In genomic region chr13:44989941-44990340, GRCh38 we compare ENCODE assay signal across 8 cellular contexts. TPM values are rescaled to one million over a fixed set of nuclear protein-coding genes. Genes with fewer than 3 reads are reported as not detected.
DNase-seq lines count a peak whose midpoint lies in the region; ATAC-seq and TF ChIP-seq lines count a peak whose summit lies in the region.

No MANE protein-coding gene starts in this region.

- intact Hi-C loops in activated naive CD4-positive, alpha-beta T cell treated with anti-CD3 and anti-CD28 coated beads for 36 hours (cut with micrococcal nuclease) = loop anchor here (1.0 kb wide), 6 partner anchors 72 to 474 kb away; partner anchors contain the start of genes COG3, GTF2F2 and TPT1

- peak; percentile 16 for DNase-seq in activated naive CD4-positive, alpha-beta T cell treated with anti-CD3 and anti-CD28 coated beads for 36 hours
- DNase-seq in activated naive CD4-positive, alpha-beta T cell treated with anti-CD3 and anti-CD28 coated beads, Interleukin-2, amount 50 U/mL, for 16 hours = no peak
- DNase-seq in Peyer's patch (no peak), endodermal cell (peak; percentile 45), islet precursor cell (no peak), NCI-H2227 (lab: John Stamatoyannopoulos, UW; ENCODE audit: unreplicated experiment) (no peak), NCI-H128 (lab: John Stamatoyannopoulos, UW; ENCODE audit: unreplicated experiment) (no peak)
- no peak for DNase-seq in natural killer cell treated with Interleukin-12 subunit alpha and Interleukin-12 subunit beta and Interleukin-15 and Interleukin-18, amount 100 ng/mL, for 72 hours (ENCODE audit: low spot score)

- peaks cover 13% of the 10 kb centered on the region for H3K36me3 Mint-ChIP-seq in activated naive CD4-positive, alpha-beta T cell treated with anti-CD3 and anti-CD28 coated beads for 36 hours (ENCODE audit: low read depth)
- peaks cover 5% of the 10 kb centered on the region for H3K36me3 Mint-ChIP-seq in endodermal cell (ENCODE audit: low read depth)
- peaks cover 10% of the 10 kb centered on the region for H3K36me3 Mint-ChIP-seq in natural killer cell treated with Interleukin-12 subunit alpha and Interleukin-12 subunit beta and Interleukin-15 and Interleukin-18, amount 100 ng/mL, for 72 hours

- no peaks in the 10 kb centered on the region for H3K27me3 Mint-ChIP-seq in activated naive CD4-positive, alpha-beta T cell treated with anti-CD3 and anti-CD28 coated beads for 36 hours (ENCODE audit: low read depth)
- H3K27me3 Mint-ChIP-seq in endodermal cell (ENCODE audit: insufficient read depth) = no peaks in the 10 kb centered on the region
- no peaks in the 10 kb centered on the region for H3K27me3 Mint-ChIP-seq in natural killer cell treated with Interleukin-12 subunit alpha and Interleukin-12 subunit beta and Interleukin-15 and Interleukin-18, amount 100 ng/mL, for 72 hours

- TF ChIP-seq POLR2A in Peyer's patch (IDR thresholded peaks at IDR 0.05) = no peak

- no peaks in the 10 kb centered on the region for H3K9me3 Mint-ChIP-seq in activated naive CD4-positive, alpha-beta T cell treated with anti-CD3 and anti-CD28 coated beads for 36 hours
- H3K9me3 Mint-ChIP-seq in endodermal cell = no peaks in the 10 kb centered on the region
- no peaks in the 10 kb centered on the region for H3K9me3 Mint-ChIP-seq in natural killer cell treated with Interleukin-12 subunit alpha and Interleukin-12 subunit beta and Interleukin-15 and Interleukin-18, amount 100 ng/mL, for 72 hours

- 18 to 19% methylated on average over 10 of the region's 10 CpGs for WGBS in endodermal cell (ENCODE audit: insufficient coverage in 1 of 2, insufficient read length in 1 of 2), 2 experiments

- H3K9me3 ChIP-seq in Peyer's patch (no peaks in the 10 kb centered on the region), endodermal cell (ENCODE audit: control insufficient read depth, low read length) (no peaks in the 10 kb centered on the region)

- no peaks in the 10 kb centered on the region for H3K36me3 ChIP-seq in Peyer's patch
- peaks cover 16% of the 10 kb centered on the region for H3K36me3 ChIP-seq in endodermal cell (ENCODE audit: control insufficient read depth, insufficient read depth, low read length)

- H3K4me1 ChIP-seq in Peyer's patch = peaks cover 5 to 25% (median 9%) of the 10 kb centered on the region in 4 donors
- peaks cover 5% of the 10 kb centered on the region for H3K4me1 ChIP-seq in endodermal cell (ENCODE audit: control insufficient read depth, insufficient read depth, low read length)

- H3K4me1 Mint-ChIP-seq in activated naive CD4-positive, alpha-beta T cell treated with anti-CD3 and anti-CD28 coated beads for 36 hours (ENCODE audit: low read depth) = peaks cover 59% of the 10 kb centered on the region
- H3K4me1 Mint-ChIP-seq in endodermal cell = peaks cover 13% of the 10 kb centered on the region
- H3K4me1 Mint-ChIP-seq in natural killer cell treated with Interleukin-12 subunit alpha and Interleukin-12 subunit beta and Interleukin-15 and Interleukin-18, amount 100 ng/mL, for 72 hours (ENCODE audit: low read depth in 2 of 2) = peaks cover 44 to 45% of the 10 kb centered on the region in 2 donors

- CTCF ChIA-PET in activated naive CD4-positive, alpha-beta T cell treated with anti-CD3 and anti-CD28 coated beads for 36 hours (lab: Charles Lee) = interaction anchor here (0.9 kb wide), 1 partner anchor 16 kb away, joined by 3 read pairs; no protein-coding TSS in a partner anchor

- H3K27me3 ChIP-seq in Peyer's patch (no peaks in the 10 kb centered on the region), endodermal cell (ENCODE audit: control insufficient read depth, insufficient read depth, low read length, poor library complexity, severe bottlenecking) (no peaks in the 10 kb centered on the region)

- ATAC-seq in natural killer cell treated with Interleukin-12 subunit alpha and Interleukin-12 subunit beta and Interleukin-15 and Interleukin-18, amount 100 ng/mL, for 72 hours = peak; percentile 2 to 14

- peak overlapping the region; percentile 98 for H3K4me3 Mint-ChIP-seq in activated naive CD4-positive, alpha-beta T cell treated with anti-CD3 and anti-CD28 coated beads for 36 hours
- H3K4me3 Mint-ChIP-seq in endodermal cell = peak overlapping the region; percentile 99
- peak overlapping the region; percentile 97 for H3K4me3 Mint-ChIP-seq in natural killer cell treated with Interleukin-12 subunit alpha and Interleukin-12 subunit beta and Interleukin-15 and Interleukin-18, amount 100 ng/mL, for 72 hours

- peak overlapping the region; percentile 88 for H3K27ac Mint-ChIP-seq in activated naive CD4-positive, alpha-beta T cell treated with anti-CD3 and anti-CD28 coated beads for 36 hours
- peak overlapping the region; percentile 100 for H3K27ac Mint-ChIP-seq in endodermal cell
- peak overlapping the region; percentile 90 to 93 for H3K27ac Mint-ChIP-seq in natural killer cell treated with Interleukin-12 subunit alpha and Interleukin-12 subunit beta and Interleukin-15 and Interleukin-18, amount 100 ng/mL, for 72 hours

- TF ChIP-seq CTCF in Peyer's patch (IDR thresholded peaks at IDR 0.05) (no peak), endodermal cell (conservative IDR thresholded peaks at IDR 0.05) (no peak)

- H3K27ac ChIP-seq in Peyer's patch (peak overlapping the region; percentile 63 to 79 (median 78)), endodermal cell (ENCODE audit: low read depth, low read length) (peak overlapping the region; percentile 87)

- H3K4me3 ChIP-seq in Peyer's patch = peak overlapping the region; percentile 67 to 97 (median 90)
- H3K4me3 ChIP-seq in endodermal cell (ENCODE audit: low read length) = peak overlapping the region; percentile 83

- H3K9ac ChIP-seq in endodermal cell (ENCODE audit: extremely low read depth, low read length, poor library complexity, severe bottlenecking) = peak overlapping the region; percentile 83

RNA-seq across cellular contexts. Expression of gene GPALPP1, which starts 0.6 kb away (rescaled TPM):
- 10 to 100 TPM; 25.0 to 26.9 TPM for total RNA-seq in activated naive CD4-positive, alpha-beta T cell treated with anti-CD3 and anti-CD28 coated beads for 36 hours
- total RNA-seq in Peyer's patch (10 to 100 TPM; 13.3 to 41.3 (median 21.7) TPM), endodermal cell (10 to 100 TPM; 25.8 to 36.4 TPM)
- 28.6 TPM for polyA plus RNA-seq in endodermal cell (2013, experiment 1 of 2)
- polyA plus RNA-seq in endodermal cell (2013, experiment 2 of 2) = 29.2 TPM
- 10 to 100 TPM; 24.3 to 32.6 TPM for total RNA-seq in natural killer cell treated with Interleukin-12 subunit alpha and Interleukin-12 subunit beta and Interleukin-15 and Interleukin-18, amount 100 ng/mL, for 72 hours

RNA-seq across cellular contexts. Expression of gene NUFIP1, which starts 0.7 kb away (rescaled TPM):
- 1 to 10 TPM; 7.2 to 8.9 TPM for total RNA-seq in activated naive CD4-positive, alpha-beta T cell treated with anti-CD3 and anti-CD28 coated beads for 36 hours
- total RNA-seq in Peyer's patch (1 to 10 TPM in 3 of 4 donors, under 1 TPM in 1; 0.76 to 4.1 (median 2.1) TPM), endodermal cell (10 to 100 TPM; 11.0 to 13.9 TPM)
- polyA plus RNA-seq in endodermal cell (2013, experiment 1 of 2) = 11.6 TPM
- polyA plus RNA-seq in endodermal cell (2013, experiment 2 of 2) = 10.0 TPM
- 1 to 10 TPM; 5.7 to 6.9 TPM for total RNA-seq in natural killer cell treated with Interleukin-12 subunit alpha and Interleukin-12 subunit beta and Interleukin-15 and Interleukin-18, amount 100 ng/mL, for 72 hours

Comparison
In these comparisons a context has a peak if more than half of its experiments do, and no peak if none do; other contexts are left out.
1. DNase-seq: peak in activated naive CD4-positive, alpha-beta T cell treated with anti-CD3 and anti-CD28 coated beads for 36 hours (single experiment) and endodermal cell (single experiment); none in activated naive CD4-positive, alpha-beta T cell treated with anti-CD3 and anti-CD28 coated beads, Interleukin-2, amount 50 U/mL, for 16 hours (single experiment), Peyer's patch (0 of 3), natural killer cell treated with Interleukin-12 subunit alpha and Interleukin-12 subunit beta and Interleukin-15 and Interleukin-18, amount 100 ng/mL, for 72 hours (single experiment), islet precursor cell (single experiment), NCI-H2227 (single experiment) and NCI-H128 (single experiment).
2. Peak in every context shown above with its lines, with median percentiles within 50 percentile points of each other: H3K27ac Mint-ChIP-seq and H3K4me3 Mint-ChIP-seq.